Comparison of ENCODE assay signal across 14 cellular contexts in genomic region chr16:3954411-3954921, GRCh38.
DNase-seq lines count a peak whose midpoint lies in the region; ATAC-seq, FAIRE-seq and TF ChIP-seq lines count a peak whose summit lies in the region.
"Had no signal": no experiment of that assay in that cellular context is flagged by ENCODE, and none has a peak within 500 bp of the region (broad histone marks: within the 10 kb centered on the region; RNA-seq: fewer than 3 reads in every experiment).

No MANE protein-coding gene starts in this region.

- no peak for TF ChIP-seq CTCF in bronchial epithelial cell (IDR thresholded peaks at IDR 0.05; ENCODE audit: insufficient read depth, low read length, severe bottlenecking)

- H3K27me3 ChIP-seq in bronchial epithelial cell (ENCODE audit: control insufficient read depth, insufficient read depth, low read length) = peaks cover 3% of the 10 kb centered on the region

- ATAC-seq in GM18517 (IDR thresholded peaks at IDR 0.05; ENCODE audit: unreplicated experiment) (no peak), GM19324 (IDR thresholded peaks at IDR 0.05; ENCODE audit: low FRiP score, unreplicated experiment) (no peak)

- no peak overlapping the region for H3K4me3 ChIP-seq in bronchial epithelial cell (ENCODE audit: low read depth, low read length)

- H3K36me3 ChIP-seq in bronchial epithelial cell (ENCODE audit: control insufficient read depth, insufficient read depth, low read length) = no peaks in the 10 kb centered on the region

- no peak for FAIRE-seq in bronchial epithelial cell (lab: Jason Lieb, UNC)

- DNase-seq in EH (ENCODE audit: low read depth) (peak; percentile 28), NCI-H1694 treated with DMSO at 0.1 percent for 48 hours (lab: John Stamatoyannopoulos, UW) (peak; percentile 22), bronchial epithelial cell (ENCODE audit: low read depth) (peak; percentile 52), left kidney (ENCODE audit: low read depth, low spot score) (peak; percentile 57), KG1 (lab: John Stamatoyannopoulos, UW) (no peak)
- no peak for DNase-seq in activated effector memory CD4-positive, alpha-beta T cell treated with anti-CD3 and anti-CD28 coated beads, Interleukin-2, amount 50 U/mL, for 16 hours
- DNase-seq: activated CD4-positive, alpha-beta T cell treated with anti-CD3 and anti-CD28 coated beads, Interleukin-2, amount 50 U/mL, for 4 hours; dermis blood vessel endothelial cell; DMS 273 treated with DMSO at 0.1 percent for 48 hours; Kasumi-1; mammary epithelial cell; NCI-H526 had no signal

Comparison
In these comparisons a context has a peak if more than half of its experiments do, and no peak if none do; other contexts are left out.
1. DNase-seq: peak in EH (single experiment), NCI-H1694 treated with DMSO at 0.1 percent for 48 hours (single experiment), bronchial epithelial cell (single experiment) and left kidney (single experiment); none in KG1 (single experiment) and activated effector memory CD4-positive, alpha-beta T cell treated with anti-CD3 and anti-CD28 coated beads, Interleukin-2, amount 50 U/mL, for 16 hours (single experiment).